8 cellular contexts compared by ENCODE assay signal in genomic region chr19:42268704-42269517, GRCh38. TPM values are rescaled to one million over a fixed set of nuclear protein-coding genes. Genes with fewer than 3 reads are reported as not detected.
DNase-seq lines count a peak whose midpoint lies in the region; ATAC-seq lines count a peak whose summit lies in the region.

Gene CIC (plus strand): TSS chr19:42269252. CDS start chr19:42271784, 2,532 bp downstream.

- H3K27ac Mint-ChIP-seq in central memory CD8-positive, alpha-beta T cell (ENCODE audit: low read depth): no peak within 1 kb of the TSS
- peak within 1 kb of the TSS in 2 of 6 donors; percentile 97 to 99 for H3K27ac Mint-ChIP-seq in immature natural killer cell

- H3K4me3 Mint-ChIP-seq in central memory CD8-positive, alpha-beta T cell: no peak within 1 kb of the TSS
- peak within 1 kb of the TSS in 2 of 5 donors; percentile 90 to 95 for H3K4me3 Mint-ChIP-seq in immature natural killer cell

- H3K4me1 Mint-ChIP-seq in central memory CD8-positive, alpha-beta T cell: no peaks in the 10 kb centered on the region
- peaks cover 0 to 22% of the 10 kb centered on the region in 2 donors for H3K4me1 Mint-ChIP-seq in immature natural killer cell

- no peaks in the 10 kb centered on the region for H3K27me3 Mint-ChIP-seq in central memory CD8-positive, alpha-beta T cell
- peaks cover 3 to 12% (median 5%) of the 10 kb centered on the region in 3 donors for H3K27me3 Mint-ChIP-seq in immature natural killer cell (ENCODE audit: low read depth in 3 of 3)

- DNase-seq in AG08396 (ENCODE audit: low spot score) (peak; percentile 97), NCI-H446 treated with DMSO at 0.1 percent for 48 hours (lab: John Stamatoyannopoulos, UW) (peak; percentile 100), immature natural killer cell (peak; percentile 99 to 100 (median 100)), smooth muscle cell of the brain vasculature (ENCODE audit: low read depth, low spot score) (peak; percentile 100)
- peak; percentile 95 to 99 for DNase-seq in central memory CD8-positive, alpha-beta T cell (ENCODE audit: low spot score in 2 of 2)

- H3K36me3 Mint-ChIP-seq in central memory CD8-positive, alpha-beta T cell (ENCODE audit: insufficient read depth): peaks cover 18% of the 10 kb centered on the region
- H3K36me3 Mint-ChIP-seq in immature natural killer cell: no peaks in the 10 kb centered on the region

- ATAC-seq in GM19035 (IDR thresholded peaks at IDR 0.05; ENCODE audit: unreplicated experiment) (peak; percentile 80), HG03378 (IDR thresholded peaks at IDR 0.05; ENCODE audit: unreplicated experiment) (peak; percentile 66)
- peak; percentile 87 to 91 for ATAC-seq in activated CD4-positive, CD25-positive, alpha-beta regulatory T cell treated with anti-CD3 and anti-CD28 coated beads, Interleukin-2, amount 50 U/mL, for 24 hours
- peak; percentile 88 for ATAC-seq in central memory CD8-positive, alpha-beta T cell (replicated peaks; ENCODE audit: extremely low read depth, poor library complexity, severe bottlenecking)

- no peaks in the 10 kb centered on the region for H3K9me3 Mint-ChIP-seq in central memory CD8-positive, alpha-beta T cell
- no peaks in the 10 kb centered on the region for H3K9me3 Mint-ChIP-seq in immature natural killer cell

RNA-seq across cellular contexts. Expression of gene CIC, which starts in this region (rescaled TPM):
- 1 to 10 TPM in 1 of 3 donors, under 1 TPM in 1, not detected in 1; 0.52 to 2.9 TPM for polyA plus RNA-seq in immature natural killer cell

Comparison
In these comparisons a context has a peak if more than half of its experiments do, and no peak if none do; other contexts are left out.
1. Peak in every context shown above with its lines: DNase-seq and ATAC-seq.